18 cellular contexts compared by ENCODE assay signal in genomic region chr12:34607520-34608195, GRCh38.
DNase-seq lines count a peak whose midpoint lies in the region; ATAC-seq, FAIRE-seq and TF ChIP-seq lines count a peak whose summit lies in the region.
"Had no signal": no experiment of that assay in that cellular context is flagged by ENCODE, and none has a peak within 500 bp of the region (broad histone marks: within the 10 kb centered on the region; RNA-seq: fewer than 3 reads in every experiment).

No MANE protein-coding gene starts in this region.

- TF ChIP-seq CTCF in kidney (IDR thresholded peaks at IDR 0.05; ENCODE audit: borderline replicate concordance, extremely low read depth, insufficient read depth): no peak
- TF ChIP-seq CTCF in suprapubic skin (IDR thresholded peaks at IDR 0.05): no peak

- H3K4me1 ChIP-seq in kidney (ENCODE audit: control insufficient read depth in 1 of 2, insufficient read depth in 1 of 2, low read depth in 1 of 2, low read length in 2 of 2) (no peaks in the 10 kb centered on the region), suprapubic skin (no peaks in the 10 kb centered on the region)
- H3K4me1 ChIP-seq: A549 had no signal

- no peak overlapping the region for H3K4me3 Mint-ChIP-seq in activated CD8-positive, alpha-beta memory T cell treated with anti-CD3 and anti-CD28 coated beads, Interleukin-2, amount 10 ng/mL, durations not matched to agents 7 days and 5 days
- H3K4me3 Mint-ChIP-seq: IgD-negative memory B cell had no signal

- no peak overlapping the region for H3K27ac Mint-ChIP-seq in activated CD8-positive, alpha-beta memory T cell treated with anti-CD3 and anti-CD28 coated beads, Interleukin-2, amount 10 ng/mL, durations not matched to agents 7 days and 5 days

- H3K9me3 ChIP-seq in kidney (ENCODE audit: control insufficient read depth in 1 of 2, low read length in 2 of 2) (peaks cover 0 to 21% of the 10 kb centered on the region in 2 donors), suprapubic skin (peaks cover 37% of the 10 kb centered on the region)
- H3K9me3 ChIP-seq: A549 had no signal

- no peaks in the 10 kb centered on the region for H3K27me3 Mint-ChIP-seq in activated CD8-positive, alpha-beta memory T cell treated with anti-CD3 and anti-CD28 coated beads, Interleukin-2, amount 10 ng/mL, durations not matched to agents 7 days and 5 days
- H3K27me3 Mint-ChIP-seq: IgD-negative memory B cell had no signal

- TF ChIP-seq POLR2A in suprapubic skin (IDR thresholded peaks at IDR 0.05): no peak

- FAIRE-seq in kidney (lab: Jason Lieb, UNC): no peak
- FAIRE-seq: A549, GM19239, H54 had no signal

- H3K4me1 Mint-ChIP-seq in activated CD8-positive, alpha-beta memory T cell treated with anti-CD3 and anti-CD28 coated beads, Interleukin-2, amount 10 ng/mL, durations not matched to agents 7 days and 5 days: no peaks in the 10 kb centered on the region
- H3K4me1 Mint-ChIP-seq: IgD-negative memory B cell had no signal

- WGBS in suprapubic skin: 65% methylated on average over 14 of the region's 14 CpGs

- H3K27ac ChIP-seq in kidney (ENCODE audit: low read depth in 2 of 2, low read length in 2 of 2): no peak overlapping the region
- H3K27ac ChIP-seq in suprapubic skin: no peak overlapping the region
- H3K27ac ChIP-seq: A549 had no signal

- H3K36me3 ChIP-seq in H7 (replicated peaks; ENCODE audit: control insufficient read depth, insufficient read depth, low read length): no peaks in the 10 kb centered on the region
- no peaks in the 10 kb centered on the region for H3K36me3 ChIP-seq in kidney (ENCODE audit: control insufficient read depth in 1 of 2, insufficient read depth in 2 of 2, low read length in 2 of 2)
- no peaks in the 10 kb centered on the region for H3K36me3 ChIP-seq in suprapubic skin

- no peaks in the 10 kb centered on the region for H3K27me3 ChIP-seq in H7 (ENCODE audit: control insufficient read depth, insufficient read depth, low read length)
- H3K27me3 ChIP-seq in suprapubic skin: no peaks in the 10 kb centered on the region

- no peaks in the 10 kb centered on the region for H3K36me3 Mint-ChIP-seq in activated CD8-positive, alpha-beta memory T cell treated with anti-CD3 and anti-CD28 coated beads, Interleukin-2, amount 10 ng/mL, durations not matched to agents 7 days and 5 days

- no peak for TF ChIP-seq EP300 in suprapubic skin (IDR thresholded peaks at IDR 0.05)

- H3K4me3 ChIP-seq in H7 (ENCODE audit: insufficient read depth, low read depth, low read length): no peak overlapping the region
- no peak overlapping the region for H3K4me3 ChIP-seq in kidney (ENCODE audit: low read length in 2 of 2)
- H3K4me3 ChIP-seq in suprapubic skin: no peak overlapping the region
- H3K4me3 ChIP-seq: A549 had no signal

- peak; percentile 27 for DNase-seq in Right ventricle myocardium superior
- DNase-seq in left cardiac atrium: no peak
- DNase-seq in H7: peak; percentile 5
- peak; percentile 35 for DNase-seq in kidney
- peak; percentile 49 to 54 for DNase-seq in suprapubic skin (ENCODE audit: low spot score in 2 of 2)
- no peak for DNase-seq in activated CD8-positive, alpha-beta memory T cell treated with anti-CD3 and anti-CD28 coated beads, Interleukin-2, amount 10 ng/mL, durations not matched to agents 7 days and 5 days
- DNase-seq in middle frontal gyrus (ENCODE audit: extremely low spot score, low spot score): no peak
- DNase-seq: C1 segment of cervical spinal cord, GDM1, NCI-H1105, NCI-H1694 treated with DMSO at 0.1 percent for 48 hours, NCI-H226, NCI-H524 treated with DMSO at 0.1 percent for 48 hours had no signal

- intact Hi-C loops in Right ventricle myocardium superior (cut with DNase I): no loop called here
- intact Hi-C loops in left cardiac atrium (cut with DNase I): no loop called here
- intact Hi-C loops in kidney (cut with DNase I): no loop called here

- no peak overlapping the region for H3K9ac ChIP-seq in kidney (ENCODE audit: low read length in 2 of 2)

- ATAC-seq in Right ventricle myocardium superior (ENCODE audit: poor library complexity) (no peak), left cardiac atrium (no peak), HG02642 (IDR thresholded peaks at IDR 0.05; ENCODE audit: poor library complexity, unreplicated experiment) (no peak)
- no peak for ATAC-seq in activated CD8-positive, alpha-beta memory T cell treated with anti-CD3 and anti-CD28 coated beads, Interleukin-2, amount 10 ng/mL, durations not matched to agents 7 days and 5 days
- ATAC-seq: A549 had no signal

- H3K9me3 Mint-ChIP-seq in activated CD8-positive, alpha-beta memory T cell treated with anti-CD3 and anti-CD28 coated beads, Interleukin-2, amount 10 ng/mL, durations not matched to agents 7 days and 5 days (ENCODE audit: low read depth): peaks cover 8% of the 10 kb centered on the region

- CTCF ChIA-PET in activated CD8-positive, alpha-beta memory T cell treated with anti-CD3 and anti-CD28 coated beads, Interleukin-2, amount 10 ng/mL, durations not matched to agents 7 days and 5 days (lab: Charles Lee): no interaction called here

Comparison
In these comparisons a context has a peak if more than half of its experiments do, and no peak if none do; other contexts are left out.
1. DNase-seq: peak in Right ventricle myocardium superior (single experiment), H7 (single experiment), kidney (single experiment) and suprapubic skin (2 of 2); none in left cardiac atrium (single experiment), activated CD8-positive, alpha-beta memory T cell treated with anti-CD3 and anti-CD28 coated beads, Interleukin-2, amount 10 ng/mL, durations not matched to agents 7 days and 5 days (single experiment) and middle frontal gyrus (single experiment).